Comparison of ENCODE assay signal across 21 cellular contexts in genomic region chr1:147560756-147561472, GRCh38.
"Had no signal": no experiment of that assay in that cellular context is flagged by ENCODE, and none has a peak within 500 bp of the region (broad histone marks: within the 10 kb centered on the region; RNA-seq: fewer than 3 reads in every experiment).

No MANE protein-coding gene starts in this region.

- H3K27me3 ChIP-seq: dorsolateral prefrontal cortex, gastrocnemius medialis, heart right ventricle, right lobe of liver, testis, tibial nerve had no signal

- H3K4me3 ChIP-seq: dorsolateral prefrontal cortex, gastrocnemius medialis, heart right ventricle, psoas muscle, right lobe of liver, testis, tibial nerve had no signal

- DNase-seq: cortex of kidney; dorsolateral prefrontal cortex; effector CD8-positive, alpha-beta T cell; gastrocnemius medialis; heart right ventricle; hypothalamus; kidney glomerular epithelial cell; mammary epithelial cell; naive thymus-derived CD4-positive, alpha-beta T cell; psoas muscle; retina; right lobe of liver; stimulated activated CD4-positive, alpha-beta T cell treated with anti-CD3 and anti-CD28 coated beads, Interleukin-15, amount 100 ng/mL, for 24 hours; stimulated activated CD4-positive, alpha-beta T cell treated with anti-CD3 and anti-CD28 coated beads, Interleukin-1b, Interleukin-23, amount 100 ng/mL, for 48 hours; stimulated activated CD4-positive, alpha-beta T cell treated with anti-CD3 and anti-CD28 coated beads, Interleukin-4, amount 100 ng/mL, for 24 hours; testis had no signal

- H3K4me1 ChIP-seq: psoas muscle, right lobe of liver had no signal

- FAIRE-seq: islet of Langerhans had no signal

- H3K36me3 ChIP-seq: gastrocnemius medialis, heart right ventricle, neutrophil, right lobe of liver, tibial nerve had no signal

- ATAC-seq: gastrocnemius medialis; heart right ventricle; left lobe of liver; naive thymus-derived CD4-positive, alpha-beta T cell; psoas muscle; right lobe of liver; stimulated activated memory B cell treated with anti-CD40 and anti-IgM and Interleukin-4, amounts not matched to agents 10 μg/mL and 1 μg/mL and 100 μg/mL, for 72 hours had no signal

- H3K9me3 ChIP-seq: gastrocnemius medialis, heart right ventricle, neutrophil, psoas muscle, right lobe of liver, testis, tibial nerve had no signal

- H3K27ac ChIP-seq: dorsolateral prefrontal cortex, gastrocnemius medialis, heart right ventricle, neutrophil, psoas muscle, right lobe of liver, testis, tibial nerve had no signal
